In the genomic region with DNA sequence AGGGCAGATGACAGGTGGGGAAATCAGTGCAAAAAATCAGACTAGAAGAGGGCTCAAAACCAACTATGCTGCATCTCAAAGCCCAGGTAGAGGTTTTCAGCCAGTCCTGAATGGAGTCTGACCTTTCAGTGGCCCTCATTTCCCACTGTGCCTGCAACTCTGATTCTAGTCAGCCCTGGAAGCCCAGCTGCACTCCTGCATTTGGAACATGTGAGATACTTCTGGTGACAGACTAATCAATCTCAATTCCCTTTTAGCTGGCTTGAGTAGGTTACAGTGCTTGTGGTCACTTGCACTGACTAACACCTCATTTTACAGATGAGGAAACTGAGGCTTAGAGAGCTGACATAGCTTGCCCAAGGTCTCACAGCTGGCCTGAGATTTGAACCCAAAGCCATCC, we compare ENCODE assay signal across 13 cellular contexts. TPM values are rescaled to one million over a fixed set of nuclear protein-coding genes. Genes with fewer than 3 reads are reported as not detected.
A peak's percentile ranks its signal among the peaks of the same experiment; 100 is the strongest.
DNase-seq lines count a peak whose midpoint lies in the region; ATAC-seq and TF ChIP-seq lines count a peak whose summit lies in the region.
"Had no signal": no experiment of that assay in that cellular context is flagged by ENCODE, and none has a peak within 500 bp of the region (broad histone marks: within the 10 kb centered on the region; RNA-seq: fewer than 3 reads in every experiment).

No MANE protein-coding gene starts in this region.

- CTCF ChIA-PET in activated CD8-positive, alpha-beta T cell treated with anti-CD3 and anti-CD28 coated beads for 36 hours (lab: Charles Lee): interaction anchor here (0.9 to 2.4 kb wide), 7 partner anchors 12 to 430 kb away, joined by 3 to 11 read pairs (median 6); no protein-coding TSS in a partner anchor

- H3K36me3 Mint-ChIP-seq in activated T-cell treated with anti-CD3 and anti-CD28 coated beads, Interleukin-2, amount 50 U/mL, for 24 hours (ENCODE audit: low read depth): no peaks in the 10 kb centered on the region
- no peaks in the 10 kb centered on the region for H3K36me3 Mint-ChIP-seq in activated CD8-positive, alpha-beta T cell treated with anti-CD3 and anti-CD28 coated beads for 36 hours (ENCODE audit: low read depth)
- H3K36me3 Mint-ChIP-seq in natural killer cell treated with Interleukin-12 subunit alpha and Interleukin-12 subunit beta and Interleukin-15 and Interleukin-18, amount 100 ng/mL, for 72 hours: no peaks in the 10 kb centered on the region
- H3K36me3 Mint-ChIP-seq in endothelial cell (ENCODE audit: low read depth, unreplicated experiment): no peaks in the 10 kb centered on the region

- intact Hi-C loops in activated CD8-positive, alpha-beta T cell treated with anti-CD3 and anti-CD28 coated beads for 36 hours (cut with micrococcal nuclease): no loop called here

- peak; percentile 34 for ATAC-seq in GM21515 (IDR thresholded peaks at IDR 0.05; ENCODE audit: unreplicated experiment)
- no peak for ATAC-seq in activated CD8-positive, alpha-beta T cell treated with anti-CD3 and anti-CD28 coated beads for 36 hours
- no peak for ATAC-seq in natural killer cell treated with Interleukin-12 subunit alpha and Interleukin-12 subunit beta and Interleukin-15 and Interleukin-18, amount 100 ng/mL, for 72 hours
- no peak for ATAC-seq in GM18520 (IDR thresholded peaks at IDR 0.05; ENCODE audit: unreplicated experiment)
- ATAC-seq: gastroesophageal sphincter had no signal

- H3K27ac Mint-ChIP-seq in activated T-cell treated with anti-CD3 and anti-CD28 coated beads, Interleukin-2, amount 50 U/mL, for 24 hours: peak overlapping the region; percentile 97
- peak overlapping the region; percentile 26 for H3K27ac Mint-ChIP-seq in activated CD8-positive, alpha-beta T cell treated with anti-CD3 and anti-CD28 coated beads for 36 hours
- peak overlapping the region; percentile 84 to 86 for H3K27ac Mint-ChIP-seq in natural killer cell treated with Interleukin-12 subunit alpha and Interleukin-12 subunit beta and Interleukin-15 and Interleukin-18, amount 100 ng/mL, for 72 hours
- no peak overlapping the region for H3K27ac Mint-ChIP-seq in endothelial cell (ENCODE audit: unreplicated experiment)

- peak overlapping the region; percentile 29 for H3K4me3 Mint-ChIP-seq in activated T-cell treated with anti-CD3 and anti-CD28 coated beads, Interleukin-2, amount 50 U/mL, for 24 hours
- H3K4me3 Mint-ChIP-seq in activated CD8-positive, alpha-beta T cell treated with anti-CD3 and anti-CD28 coated beads for 36 hours: no peak overlapping the region
- no peak overlapping the region for H3K4me3 Mint-ChIP-seq in natural killer cell treated with Interleukin-12 subunit alpha and Interleukin-12 subunit beta and Interleukin-15 and Interleukin-18, amount 100 ng/mL, for 72 hours
- H3K4me3 Mint-ChIP-seq in endothelial cell (ENCODE audit: unreplicated experiment): no peak overlapping the region

- peaks cover 30% of the 10 kb centered on the region for H3K27me3 Mint-ChIP-seq in activated T-cell treated with anti-CD3 and anti-CD28 coated beads, Interleukin-2, amount 50 U/mL, for 24 hours
- peaks cover 20% of the 10 kb centered on the region for H3K27me3 Mint-ChIP-seq in activated CD8-positive, alpha-beta T cell treated with anti-CD3 and anti-CD28 coated beads for 36 hours
- H3K27me3 Mint-ChIP-seq in natural killer cell treated with Interleukin-12 subunit alpha and Interleukin-12 subunit beta and Interleukin-15 and Interleukin-18, amount 100 ng/mL, for 72 hours: peaks cover 9 to 24% of the 10 kb centered on the region in 2 donors
- H3K27me3 Mint-ChIP-seq in endothelial cell (ENCODE audit: unreplicated experiment): no peaks in the 10 kb centered on the region

- TF ChIP-seq CTCF in activated CD8-positive, alpha-beta T cell treated with anti-CD3 and anti-CD28 coated beads for 36 hours (IDR thresholded peaks at IDR 0.05): no peak
- no peak for TF ChIP-seq CTCF in endothelial cell (IDR thresholded peaks at IDR 0.05; ENCODE audit: unreplicated experiment)

- POLR2A ChIA-PET in activated CD8-positive, alpha-beta T cell treated with anti-CD3 and anti-CD28 coated beads for 36 hours (lab: Charles Lee): interaction anchor here (1.4 to 1.5 kb wide), 3 partner anchors 9 to 55 kb away, joined by 3 to 5 read pairs (median 4); a partner anchor contains a TSS

- no peaks in the 10 kb centered on the region for H3K9me3 Mint-ChIP-seq in activated T-cell treated with anti-CD3 and anti-CD28 coated beads, Interleukin-2, amount 50 U/mL, for 24 hours
- no peaks in the 10 kb centered on the region for H3K9me3 Mint-ChIP-seq in activated CD8-positive, alpha-beta T cell treated with anti-CD3 and anti-CD28 coated beads for 36 hours
- no peaks in the 10 kb centered on the region for H3K9me3 Mint-ChIP-seq in natural killer cell treated with Interleukin-12 subunit alpha and Interleukin-12 subunit beta and Interleukin-15 and Interleukin-18, amount 100 ng/mL, for 72 hours
- no peaks in the 10 kb centered on the region for H3K9me3 Mint-ChIP-seq in endothelial cell (ENCODE audit: unreplicated experiment)

- DNase-seq in activated T-cell treated with anti-CD3 and anti-CD28 coated beads, Interleukin-2, amount 50 U/mL, for 24 hours: peak; percentile 29
- DNase-seq in activated T-cell treated with anti-CD3 and anti-CD28 coated beads for 4 hours (no peak), endothelial cell (ENCODE audit: low spot score) (no peak), DMS 273 treated with DMSO at 0.1 percent for 48 hours (lab: John Stamatoyannopoulos, UW) (no peak)
- no peak for DNase-seq in activated CD8-positive, alpha-beta T cell treated with anti-CD3 and anti-CD28 coated beads for 36 hours
- DNase-seq in natural killer cell treated with Interleukin-12 subunit alpha and Interleukin-12 subunit beta and Interleukin-15 and Interleukin-18, amount 100 ng/mL, for 72 hours (ENCODE audit: low spot score): no peak
- DNase-seq: NCI-H1436, posterior cingulate gyrus had no signal

- peaks cover 50% of the 10 kb centered on the region for H3K4me1 Mint-ChIP-seq in activated T-cell treated with anti-CD3 and anti-CD28 coated beads, Interleukin-2, amount 50 U/mL, for 24 hours (ENCODE audit: low read depth)
- H3K4me1 Mint-ChIP-seq in activated CD8-positive, alpha-beta T cell treated with anti-CD3 and anti-CD28 coated beads for 36 hours (ENCODE audit: low read depth): peaks cover 44% of the 10 kb centered on the region
- peaks cover 34 to 44% of the 10 kb centered on the region in 2 donors for H3K4me1 Mint-ChIP-seq in natural killer cell treated with Interleukin-12 subunit alpha and Interleukin-12 subunit beta and Interleukin-15 and Interleukin-18, amount 100 ng/mL, for 72 hours (ENCODE audit: low read depth in 2 of 2)
- H3K4me1 Mint-ChIP-seq in endothelial cell (ENCODE audit: unreplicated experiment): no peaks in the 10 kb centered on the region

RNA-seq across cellular contexts. Expression of a gene that starts 7.9 kb away (rescaled TPM):
- total RNA-seq in activated CD8-positive, alpha-beta T cell treated with anti-CD3 and anti-CD28 coated beads for 36 hours: 1 to 10 TPM; 3.3 to 4.7 TPM
- 1 to 10 TPM in 1 of 2 donors, under 1 TPM in 1; 0.67 to 1.5 TPM for total RNA-seq in natural killer cell treated with Interleukin-12 subunit alpha and Interleukin-12 subunit beta and Interleukin-15 and Interleukin-18, amount 100 ng/mL, for 72 hours
- total RNA-seq in endothelial cell (ENCODE audit: unreplicated experiment): 0.80 TPM
- total RNA-seq: LHCN-M2 had no signal

RNA-seq across cellular contexts. Expression of a gene that starts 41.1 kb away (rescaled TPM):
- under 1 TPM; 0.25 to 0.98 TPM for total RNA-seq in activated CD8-positive, alpha-beta T cell treated with anti-CD3 and anti-CD28 coated beads for 36 hours
- under 1 TPM in 1 of 2 donors, not detected in 1; 0.36 TPM for total RNA-seq in natural killer cell treated with Interleukin-12 subunit alpha and Interleukin-12 subunit beta and Interleukin-15 and Interleukin-18, amount 100 ng/mL, for 72 hours
- total RNA-seq in endothelial cell (ENCODE audit: unreplicated experiment): not detected
- total RNA-seq: gastroesophageal sphincter, LHCN-M2, lung had no signal

RNA-seq across cellular contexts. Expression of a gene that starts 54.3 kb away (rescaled TPM):
- 10 to 100 TPM; 61.5 to 64.1 TPM for total RNA-seq in activated CD8-positive, alpha-beta T cell treated with anti-CD3 and anti-CD28 coated beads for 36 hours
- 100 to 1,000 TPM in 1 of 2 donors, 10 to 100 TPM in 1; 41.4 to 125 TPM for total RNA-seq in natural killer cell treated with Interleukin-12 subunit alpha and Interleukin-12 subunit beta and Interleukin-15 and Interleukin-18, amount 100 ng/mL, for 72 hours
- total RNA-seq in endothelial cell (ENCODE audit: unreplicated experiment): not detected
- total RNA-seq: LHCN-M2 had no signal

Comparison
In these comparisons a context has a peak if more than half of its experiments do, and no peak if none do; other contexts are left out.
1. RNA of a gene that starts 54.3 kb away (total RNA-seq): 41.4 to 125 TPM in natural killer cell treated with Interleukin-12 subunit alpha and Interleukin-12 subunit beta and Interleukin-15 and Interleukin-18, amount 100 ng/mL, for 72 hours and 61.5 to 64.1 TPM in activated CD8-positive, alpha-beta T cell treated with anti-CD3 and anti-CD28 coated beads for 36 hours; not detected in endothelial cell (single experiment); every median in the first group is over 10 times any median in the second.